ENCODE assay signal across 8 cellular contexts in the genomic region with DNA sequence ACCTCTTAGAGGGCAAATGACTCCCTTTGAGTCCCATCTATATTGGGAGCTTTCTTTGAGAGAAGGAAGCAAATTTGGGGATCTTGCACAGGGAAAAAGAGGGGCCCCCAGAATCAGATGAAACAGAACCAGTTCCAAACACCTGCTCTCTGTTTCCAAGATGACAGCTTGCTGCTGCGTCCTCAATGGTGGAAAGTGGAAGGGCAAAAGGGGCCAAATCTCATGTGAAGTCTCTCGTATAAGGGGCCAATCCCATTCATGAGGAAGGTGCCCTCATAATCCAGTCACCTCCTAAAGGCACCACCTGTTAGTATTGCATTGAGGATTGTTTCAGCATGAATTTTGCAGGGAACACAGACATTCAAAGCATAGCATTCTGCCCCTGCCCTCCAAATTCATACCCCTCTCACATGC. TPM values are rescaled to one million over a fixed set of nuclear protein-coding genes. Genes with fewer than 3 reads are reported as not detected.
DNase-seq lines count a peak whose midpoint lies in the region; ATAC-seq and TF ChIP-seq lines count a peak whose summit lies in the region.

No MANE protein-coding gene starts in this region.

- peaks cover 5 to 17% (median 5%) of the 10 kb centered on the region in 4 donors for H3K36me3 ChIP-seq in liver (ENCODE audit: control insufficient read depth in 4 of 4, insufficient read depth in 3 of 4, low read depth in 1 of 4, low read length in 3 of 4)

- peaks cover 49% of the 10 kb centered on the region for H3K4me1 Mint-ChIP-seq in T-helper 2 cell treated with Interferon-gamma antibody and Interleukin-4, amounts not matched to agents 5 μg/mL and 100 μg/mL, for 36 hours (ENCODE audit: low read depth)

- no peaks in the 10 kb centered on the region for H3K9me3 Mint-ChIP-seq in T-helper 2 cell treated with Interferon-gamma antibody and Interleukin-4, amounts not matched to agents 5 μg/mL and 100 μg/mL, for 36 hours

- ATAC-seq in GM21447 (IDR thresholded peaks at IDR 0.05; ENCODE audit: unreplicated experiment): no peak

- 88% methylated on average over 2 of the region's 2 CpGs for WGBS in liver

- no peaks in the 10 kb centered on the region for H3K27me3 Mint-ChIP-seq in T-helper 2 cell treated with Interferon-gamma antibody and Interleukin-4, amounts not matched to agents 5 μg/mL and 100 μg/mL, for 36 hours (ENCODE audit: low read depth)

- H3K36me3 Mint-ChIP-seq in T-helper 2 cell treated with Interferon-gamma antibody and Interleukin-4, amounts not matched to agents 5 μg/mL and 100 μg/mL, for 36 hours (ENCODE audit: low read depth): peaks cover 27% of the 10 kb centered on the region

- peak overlapping the region; percentile 87 for H3K27ac Mint-ChIP-seq in T-helper 2 cell treated with Interferon-gamma antibody and Interleukin-4, amounts not matched to agents 5 μg/mL and 100 μg/mL, for 36 hours

- peak overlapping the region; percentile 80 for H3K4me3 Mint-ChIP-seq in T-helper 2 cell treated with Interferon-gamma antibody and Interleukin-4, amounts not matched to agents 5 μg/mL and 100 μg/mL, for 36 hours

- TF ChIP-seq CTCF in liver (IDR thresholded peaks at IDR 0.05; ENCODE audit: low read depth, low read length, missing input control): no peak

- no peaks in the 10 kb centered on the region for H3K9me3 ChIP-seq in liver (ENCODE audit: control insufficient read depth in 4 of 4, low read length in 3 of 4)

- no peak for DNase-seq in T-helper 2 cell treated with Interferon-gamma antibody and Interleukin-4, amounts not matched to agents 5 μg/mL and 100 μg/mL, for 36 hours (ENCODE audit: low spot score)
- DNase-seq in T-helper 2 cell (no peak), NCI-H2029 treated with DMSO at 0.1 percent for 48 hours (lab: John Stamatoyannopoulos, UW) (no peak), D341Med (ENCODE audit: low spot score) (no peak)

- H3K9ac ChIP-seq in liver (ENCODE audit: low read depth in 1 of 2, low read length in 2 of 2): no peak overlapping the region

- TF ChIP-seq RAD21 in liver (IDR thresholded peaks at IDR 0.05): no peak

- H3K4me3 ChIP-seq in liver (ENCODE audit: low read depth in 1 of 3, low read length in 3 of 3): peak overlapping the region in 1 of 3 donors; percentile 76

- H3K27ac ChIP-seq in angular gyrus (ENCODE audit: low read depth, low read length) (peak overlapping the region; percentile 50), liver (ENCODE audit: low read depth in 1 of 2, low read length in 2 of 2) (peak overlapping the region; percentile 84 to 96), temporal lobe (ENCODE audit: low read depth, low read length) (peak overlapping the region; percentile 69)

- H3K27me3 ChIP-seq in liver (ENCODE audit: control insufficient read depth in 4 of 4, insufficient read depth in 4 of 4, low read length in 3 of 4): no peaks in the 10 kb centered on the region

- peaks cover 5 to 23% (median 14%) of the 10 kb centered on the region in 4 donors for H3K4me1 ChIP-seq in liver (ENCODE audit: control insufficient read depth in 4 of 4, insufficient read depth in 4 of 4, low read length in 3 of 4)

TF ChIP-seq in liver, 16 proteins besides CTCF, POLR2A, EP300 and RAD21:
- no peak for TF ChIP-seq GABPA (IDR thresholded peaks at IDR 0.05 in 1 of 2, conservative IDR thresholded peaks at IDR 0.05 in 1 of 2)
- TF ChIP-seq NR2F2 (IDR thresholded peaks at IDR 0.05): no peak
- no peak for TF ChIP-seq ZBTB33 (IDR thresholded peaks at IDR 0.05)

RNA-seq across cellular contexts. Expression of gene SERPINB1, which starts 0.5 kb away (rescaled TPM):
- total RNA-seq in liver: 10 to 100 TPM; 14.8 to 34.3 TPM
- polyA plus RNA-seq in liver: 10 to 100 TPM; 12.5 to 22.3 TPM
- 1.7 TPM for total RNA-seq in temporal lobe
